In the genomic region with DNA sequence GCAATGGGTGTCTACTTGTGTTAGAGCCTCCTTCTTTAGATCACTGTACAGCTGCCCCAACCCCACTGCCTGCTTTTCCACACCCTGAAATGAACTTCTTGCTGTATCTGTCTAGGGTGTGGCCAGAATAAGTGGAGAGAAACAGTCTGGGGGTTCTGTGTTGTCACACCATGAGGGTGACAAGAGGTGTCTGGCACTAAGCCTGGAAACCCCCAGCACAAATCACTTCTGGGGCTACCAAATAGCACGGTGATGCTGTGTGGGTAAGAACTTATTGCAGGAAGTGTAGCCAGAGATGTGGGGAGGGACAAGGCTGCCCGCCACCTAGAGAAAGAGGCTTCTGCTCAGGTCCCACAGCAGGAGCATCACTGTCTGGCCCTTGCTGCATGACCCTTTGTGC, we compare ENCODE assay signal across 22 cellular contexts. TPM values are rescaled to one million over a fixed set of nuclear protein-coding genes. Genes with fewer than 3 reads are reported as not detected.
"Had no signal": no experiment of that assay in that cellular context is flagged by ENCODE, and none has a peak within 500 bp of the region (broad histone marks: within the 10 kb centered on the region; RNA-seq: fewer than 3 reads in every experiment).

No MANE protein-coding gene starts in this region.

- H3K27me3 ChIP-seq: left lung, tibial artery, uterus had no signal

- H3K4me3 Mint-ChIP-seq: activated naive CD4-positive, alpha-beta T cell treated with anti-CD3 and anti-CD28 coated beads for 36 hours; activated naive CD8-positive, alpha-beta T cell treated with anti-CD3 and anti-CD28 coated beads, Interleukin-2, amount 50 U/mL, for 24 hours; natural killer cell treated with Interleukin-12 subunit alpha and Interleukin-12 subunit beta and Interleukin-15 and Interleukin-18, amount 100 ng/mL, for 72 hours; stimulated activated naive B cell treated with anti-CD40 and anti-IgM and Interleukin-4, amounts not matched to agents 10 μg/mL and 1 μg/mL and 100 μg/mL, for 72 hours had no signal

- DNase-seq: activated CD4-positive, alpha-beta T cell treated with anti-CD3 and anti-CD28 coated beads for 1 hour; activated CD4-positive, alpha-beta T cell treated with anti-CD3 and anti-CD28 coated beads, Interleukin-2, amount 50 U/mL, for 4 hours; activated naive CD4-positive, alpha-beta T cell treated with anti-CD3 and anti-CD28 coated beads for 36 hours; activated naive CD8-positive, alpha-beta T cell treated with anti-CD3 and anti-CD28 coated beads, Interleukin-2, amount 50 U/mL, for 24 hours; cortex of kidney; effector CD4-positive, alpha-beta T cell; kidney; left lung; posterior cingulate gyrus; retina; stimulated activated CD4-positive, alpha-beta T cell treated with anti-CD3 and anti-CD28 coated beads, Interleukin-15, amount 100 ng/mL, for 24 hours; stimulated activated CD4-positive, alpha-beta T cell treated with anti-CD3 and anti-CD28 coated beads, Interleukin-4, amount 100 ng/mL, for 1 hour; stimulated activated naive B cell treated with anti-CD40 and anti-IgM and Interleukin-4, amounts not matched to agents 10 μg/mL and 1 μg/mL and 100 μg/mL, for 72 hours; T-helper 1 cell; tibial artery; uterus had no signal

- H3K27ac Mint-ChIP-seq: activated naive CD4-positive, alpha-beta T cell treated with anti-CD3 and anti-CD28 coated beads for 36 hours; activated naive CD8-positive, alpha-beta T cell treated with anti-CD3 and anti-CD28 coated beads, Interleukin-2, amount 50 U/mL, for 24 hours; activated T-helper 2 cell treated with anti-CD3 and anti-CD28 coated beads, Interferon-gamma antibody, Interleukin-2, Interleukin-4, amounts not matched to agents 10 μg/mL and 5 μg/mL and 100 μg/mL, durations not matched to agents 14 hours and 24 hours and 36 hours; natural killer cell treated with Interleukin-12 subunit alpha and Interleukin-12 subunit beta and Interleukin-15 and Interleukin-18, amount 100 ng/mL, for 72 hours; stimulated activated naive B cell treated with anti-CD40 and anti-IgM and Interleukin-4, amounts not matched to agents 10 μg/mL and 1 μg/mL and 100 μg/mL, for 72 hours had no signal

- H3K27ac ChIP-seq: left lung, tibial artery, uterus had no signal

- H3K36me3 Mint-ChIP-seq: natural killer cell treated with Interleukin-12 subunit alpha and Interleukin-12 subunit beta and Interleukin-15 and Interleukin-18, amount 100 ng/mL, for 72 hours; stimulated activated naive B cell treated with anti-CD40 and anti-IgM and Interleukin-4, amounts not matched to agents 10 μg/mL and 1 μg/mL and 100 μg/mL, for 72 hours had no signal

- ATAC-seq: activated naive CD8-positive, alpha-beta T cell treated with anti-CD3 and anti-CD28 coated beads, Interleukin-2, amount 50 U/mL, for 24 hours; left lung; stimulated activated naive B cell treated with anti-CD40 and anti-IgM and Interleukin-4, amounts not matched to agents 10 μg/mL and 1 μg/mL and 100 μg/mL, for 72 hours had no signal

- H3K9me3 Mint-ChIP-seq: activated naive CD4-positive, alpha-beta T cell treated with anti-CD3 and anti-CD28 coated beads for 36 hours; activated naive CD8-positive, alpha-beta T cell treated with anti-CD3 and anti-CD28 coated beads, Interleukin-2, amount 50 U/mL, for 24 hours; activated T-helper 2 cell treated with anti-CD3 and anti-CD28 coated beads, Interferon-gamma antibody, Interleukin-2, Interleukin-4, amounts not matched to agents 10 μg/mL and 5 μg/mL and 100 μg/mL, durations not matched to agents 14 hours and 24 hours and 36 hours; natural killer cell treated with Interleukin-12 subunit alpha and Interleukin-12 subunit beta and Interleukin-15 and Interleukin-18, amount 100 ng/mL, for 72 hours; stimulated activated naive B cell treated with anti-CD40 and anti-IgM and Interleukin-4, amounts not matched to agents 10 μg/mL and 1 μg/mL and 100 μg/mL, for 72 hours had no signal

- H3K9me3 ChIP-seq: left lung, tibial artery, uterus had no signal

- H3K4me1 ChIP-seq: tibial artery, uterus had no signal

- H3K4me3 ChIP-seq: left lung, tibial artery, uterus had no signal

- H3K36me3 ChIP-seq: left lung, tibial artery, uterus had no signal

RNA-seq across cellular contexts. Expression of gene MAB21L3, which starts 4.8 kb away (rescaled TPM):
- total RNA-seq: activated naive CD4-positive, alpha-beta T cell treated with anti-CD3 and anti-CD28 coated beads for 36 hours; activated T-helper 2 cell treated with anti-CD3 and anti-CD28 coated beads, Interferon-gamma antibody, Interleukin-2, Interleukin-4, amounts not matched to agents 10 μg/mL and 5 μg/mL and 100 μg/mL, durations not matched to agents 14 hours and 24 hours and 36 hours; cardiac septum; endothelial cell of umbilical vein; mucosa of gallbladder; natural killer cell treated with Interleukin-12 subunit alpha and Interleukin-12 subunit beta and Interleukin-15 and Interleukin-18, amount 100 ng/mL, for 72 hours; skeletal muscle tissue; uterus had no signal
